Comparison of ENCODE assay signal across 8 cellular contexts in genomic region chr4:38664704-38665401, GRCh38. TPM values are rescaled to one million over a fixed set of nuclear protein-coding genes. Genes with fewer than 3 reads are reported as not detected.
DNase-seq lines count a peak whose midpoint lies in the region; ATAC-seq and TF ChIP-seq lines count a peak whose summit lies in the region.

No MANE protein-coding gene starts in this region.

- intact Hi-C loops in prostate gland (cut with DNase I) = loop anchor here (5.0 kb wide), 1 partner anchor 43 kb away; no protein-coding TSS in a partner anchor

- DNase-seq in D341Med (ENCODE audit: low spot score) (peak; percentile 68), HuH-7.5 (ENCODE audit: low spot score) (peak; percentile 27), RWPE2 (ENCODE audit: low spot score) (no peak), anterior cingulate cortex (lab: John Stamatoyannopoulos, UW) (peak in 56 of 58 donors; percentile 13 to 87 (median 60)), hepatic stellate cell (ENCODE audit: low spot score) (peak; percentile 44), prostate gland (ENCODE audit: low spot score) (peak; percentile 73), cortex of kidney (lab: John Stamatoyannopoulos, UW) (no peak)

- peak overlapping the region; percentile 97 for H3K4me3 ChIP-seq in RWPE2 (ENCODE audit: severe bottlenecking)
- H3K4me3 ChIP-seq in prostate gland = peak overlapping the region; percentile 99

- H3K27ac ChIP-seq in RWPE2 (ENCODE audit: poor library complexity, severe bottlenecking) (peak overlapping the region; percentile 91), prostate gland (peak overlapping the region; percentile 99)

- H3K4me1 ChIP-seq in RWPE2 (ENCODE audit: insufficient read depth, poor library complexity, severe bottlenecking) (peaks cover 28% of the 10 kb centered on the region), prostate gland (replicated peaks) (peaks cover 6% of the 10 kb centered on the region)

- TF ChIP-seq CTCF in RWPE2 (IDR thresholded peaks at IDR 0.05; ENCODE audit: poor library complexity, severe bottlenecking) = no peak
- no peak for TF ChIP-seq CTCF in prostate gland (IDR thresholded peaks at IDR 0.05)

- no peaks in the 10 kb centered on the region for H3K9me3 ChIP-seq in RWPE2 (ENCODE audit: severe bottlenecking)
- H3K9me3 ChIP-seq in prostate gland = no peaks in the 10 kb centered on the region

- whole genome bisulfite sequencing in prostate gland = under 1% methylated on average over 41 of the region's 53 CpGs

- peaks cover 17% of the 10 kb centered on the region for H3K36me3 ChIP-seq in RWPE2 (ENCODE audit: low read depth)
- H3K36me3 ChIP-seq in prostate gland = no peaks in the 10 kb centered on the region

- ATAC-seq in RWPE2 (ENCODE audit: low read depth) (peak; percentile 2; the same call in 1 of the 3 replicates), GM18870 (IDR thresholded peaks at IDR 0.05; ENCODE audit: unreplicated experiment) (no peak)

- H3K27me3 ChIP-seq in RWPE2 (ENCODE audit: insufficient read depth, poor library complexity, severe bottlenecking) (no peaks in the 10 kb centered on the region), prostate gland (replicated peaks; ENCODE audit: insufficient read depth) (no peaks in the 10 kb centered on the region)

- peak; percentile 22 for TF ChIP-seq POLR2A in prostate gland (IDR thresholded peaks at IDR 0.05)

RNA-seq across cellular contexts. Expression of gene KLF3, which starts 0.9 kb away (rescaled TPM):
- total RNA-seq in prostate gland = 10 to 100 TPM; 47.7 to 55.4 TPM

Comparison
In these comparisons a context has a peak if more than half of its experiments do, and no peak if none do; other contexts are left out.
1. DNase-seq: peak in D341Med (single experiment), HuH-7.5 (single experiment), anterior cingulate cortex (56 of 58), hepatic stellate cell (single experiment) and prostate gland (single experiment); none in RWPE2 (single experiment) and cortex of kidney (single experiment).